In the genomic region with DNA sequence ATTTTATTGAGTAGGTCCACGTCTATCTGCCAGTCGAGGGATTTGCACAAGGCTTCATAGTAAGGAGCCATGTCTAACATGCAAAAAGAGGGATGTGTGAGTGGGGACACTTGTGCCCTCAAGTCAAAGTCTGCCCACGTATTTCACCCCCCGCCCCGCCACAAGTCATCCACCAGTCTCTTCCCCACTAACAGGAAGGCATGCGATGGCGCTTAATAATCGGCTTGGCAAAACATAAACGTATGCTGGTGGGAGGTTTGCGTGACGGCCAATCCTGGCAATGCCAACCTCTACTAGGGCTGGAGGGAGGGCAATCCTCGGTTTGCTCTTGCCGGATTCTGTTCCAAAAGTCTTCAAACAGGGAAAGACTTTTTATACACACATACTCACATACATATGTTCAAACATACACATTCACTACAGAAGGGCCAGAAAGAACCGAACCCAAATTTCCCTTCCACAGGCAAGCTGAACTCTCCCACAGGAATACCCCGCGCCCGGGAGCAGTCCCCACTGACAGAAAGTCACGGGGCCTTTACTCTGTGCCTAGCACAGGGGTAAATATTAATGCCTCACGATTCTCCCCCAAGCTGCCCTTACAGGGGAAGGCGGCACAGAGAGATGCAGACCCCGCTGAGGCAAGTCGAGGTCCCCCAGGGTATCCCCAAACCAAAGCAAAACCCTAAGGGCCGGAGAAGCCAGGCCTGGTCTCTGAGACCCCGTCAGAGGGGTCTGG, we compare ENCODE assay signal across 7 cellular contexts. TPM values are rescaled to one million over a fixed set of nuclear protein-coding genes. Genes with fewer than 3 reads are reported as not detected.
DNase-seq lines count a peak whose midpoint lies in the region; ATAC-seq lines count a peak whose summit lies in the region.

No MANE protein-coding gene starts in this region.

- H3K27me3 ChIP-seq in Karpas-422 (ENCODE audit: low read length): no peaks in the 10 kb centered on the region
- no peaks in the 10 kb centered on the region for H3K27me3 ChIP-seq in adipocyte (replicated peaks; ENCODE audit: control insufficient read depth, insufficient read depth, low read length)

- peaks cover 26% of the 10 kb centered on the region for H3K4me1 ChIP-seq in Karpas-422 (ENCODE audit: low read length)
- peaks cover 32% of the 10 kb centered on the region for H3K4me1 ChIP-seq in adipocyte (ENCODE audit: control insufficient read depth, insufficient read depth, low read length)

- no peaks in the 10 kb centered on the region for H3K9me2 ChIP-seq in Karpas-422 (replicated peaks; ENCODE audit: insufficient read depth, low read length)

- H3K4me2 ChIP-seq in Karpas-422 (ENCODE audit: low read depth, low read length, poor library complexity, severe bottlenecking): peak overlapping the region; percentile 79

- H2AFZ ChIP-seq in Karpas-422 (ENCODE audit: low read length): peak overlapping the region; percentile 75; the same call in 1 of the 2 replicates

- peaks cover 9% of the 10 kb centered on the region; the same call in 1 of the 2 replicates for H4K20me1 ChIP-seq in Karpas-422 (ENCODE audit: insufficient read depth, low read depth, low read length)

- H3K4me3 ChIP-seq in Karpas-422 (ENCODE audit: low read length) (peak overlapping the region; percentile 96), adipocyte (ENCODE audit: low read length) (peak overlapping the region; percentile 98), iPS-18c (ENCODE audit: insufficient read depth, low read depth, low read length) (peak overlapping the region; percentile 88)

- H3K27ac ChIP-seq in Karpas-422 (ENCODE audit: low read length): no peak overlapping the region; the same call in 1 of the 2 replicates

- H3K9me3 ChIP-seq in Karpas-422 (ENCODE audit: low read length): no peaks in the 10 kb centered on the region
- H3K9me3 ChIP-seq in adipocyte (ENCODE audit: control insufficient read depth, low read length): no peaks in the 10 kb centered on the region
- no peaks in the 10 kb centered on the region for H3K9me3 ChIP-seq in iPS-18c (ENCODE audit: control insufficient read depth, insufficient read depth, low read length)

- ATAC-seq in GM18873 (IDR thresholded peaks at IDR 0.05; ENCODE audit: low FRiP score, unreplicated experiment): peak; percentile 11

- DNase-seq in Karpas-422 (no peak), adipocyte (ENCODE audit: low read depth) (peak; percentile 52), hepatic stellate cell (ENCODE audit: low spot score) (no peak), AML-193 (lab: John Stamatoyannopoulos, UW) (no peak)
- peak; percentile 19 to 39 for DNase-seq in stimulated activated CD4-positive, alpha-beta T cell treated with anti-CD3 and anti-CD28 coated beads, Interleukin-2, amount 100 ng/mL, for 24 hours

- H3K36me3 ChIP-seq in Karpas-422 (ENCODE audit: insufficient read depth, low read length) (peaks cover 27% of the 10 kb centered on the region; the same call in 1 of the 2 replicates), adipocyte (ENCODE audit: control insufficient read depth, insufficient read depth, low read length, severe bottlenecking) (peaks cover 36% of the 10 kb centered on the region)

- H3K79me2 ChIP-seq in Karpas-422 (ENCODE audit: low read length): peaks cover 42% of the 10 kb centered on the region

- H3K9ac ChIP-seq in Karpas-422 (ENCODE audit: low read length) (peak overlapping the region; percentile 96), adipocyte (ENCODE audit: low read length) (peak overlapping the region; percentile 100)

RNA-seq across cellular contexts. Expression of a gene that starts 0.7 kb away (rescaled TPM):
- total RNA-seq in Karpas-422 (2014; rRNA removed; shearing (Covaris generic); ENCODE audit: low replicate concordance): 95.6 and 99.4 TPM in 2 replicates

Comparison
In these comparisons a context has a peak if more than half of its experiments do, and no peak if none do; other contexts are left out.
1. DNase-seq: peak in adipocyte (single experiment) and stimulated activated CD4-positive, alpha-beta T cell treated with anti-CD3 and anti-CD28 coated beads, Interleukin-2, amount 100 ng/mL, for 24 hours (2 of 2); none in Karpas-422 (single experiment), hepatic stellate cell (single experiment) and AML-193 (0 of 2).
2. Peak in every context shown above with its lines, with median percentiles within 50 percentile points of each other: H3K4me3 ChIP-seq.